35 cellular contexts compared by ENCODE assay signal in the genomic region with DNA sequence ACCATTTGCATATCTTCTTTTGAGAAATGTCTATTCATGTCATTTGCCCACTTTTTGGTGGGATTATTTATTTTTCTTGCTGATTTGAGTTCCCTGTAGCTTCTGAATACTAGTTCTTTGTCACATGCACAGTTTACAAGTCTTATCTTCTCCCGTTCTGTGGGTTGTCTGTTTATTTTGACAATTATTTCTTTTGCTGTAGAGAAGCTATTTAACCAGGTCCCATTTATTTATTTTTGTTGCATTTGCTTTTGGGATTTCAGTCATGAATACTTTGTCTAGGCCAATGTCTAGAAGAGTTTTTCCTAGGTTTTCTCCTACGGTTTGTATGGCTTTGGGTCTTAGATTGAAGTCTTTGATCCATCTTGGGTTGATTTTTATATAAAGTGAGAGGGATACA. TPM values are rescaled to one million over a fixed set of nuclear protein-coding genes. Genes with fewer than 3 reads are reported as not detected.
"Had no signal": no experiment of that assay in that cellular context is flagged by ENCODE, and none has a peak within 500 bp of the region (broad histone marks: within the 10 kb centered on the region; RNA-seq: fewer than 3 reads in every experiment).

No MANE protein-coding gene starts in this region.

- H3K4me3 ChIP-seq: MG63 had no signal

- H3K36me3 ChIP-seq: MG63 had no signal

- DNase-seq: Karpas-422, Kasumi-1, MG63, MM.1S, MV-4-11, NCI-H1092, NCI-H1092 treated with DMSO at 0.1 percent for 48 hours, NCI-H1105, NCI-H1105 treated with DMSO at 0.1 percent for 48 hours, NCI-H1417, NCI-H1417 treated with DMSO at 0.1 percent for 48 hours, NCI-H1436, NCI-H1436 treated with DMSO at 0.1 percent for 48 hours, NCI-H146, NCI-H1694, NCI-H1694 treated with DMSO at 0.1 percent for 48 hours, NCI-H187, NCI-H187 treated with DMSO at 0.1 percent for 48 hours, NCI-H1930, NCI-H2029, NCI-H2029 treated with DMSO at 0.1 percent for 48 hours, NCI-H2081, NCI-H2081 treated with DMSO at 0.1 percent for 48 hours, NCI-H2107, NCI-H2171, NCI-H2227 treated with DMSO at 0.1 percent for 48 hours, NCI-H226, NCI-H345, NCI-H446, NCI-H446 treated with DMSO at 0.1 percent for 48 hours, NCI-H510A, NCI-H510A treated with DMSO at 0.1 percent for 48 hours had no signal

- H3K9me3 ChIP-seq: MG63 had no signal

- H3K27me3 ChIP-seq: MG63 had no signal

RNA-seq across cellular contexts. Expression of a gene that starts 32.9 kb away (rescaled TPM):
- total RNA-seq: LHCN-M2, M059J, MCF 10A had no signal
